In the genomic region with DNA sequence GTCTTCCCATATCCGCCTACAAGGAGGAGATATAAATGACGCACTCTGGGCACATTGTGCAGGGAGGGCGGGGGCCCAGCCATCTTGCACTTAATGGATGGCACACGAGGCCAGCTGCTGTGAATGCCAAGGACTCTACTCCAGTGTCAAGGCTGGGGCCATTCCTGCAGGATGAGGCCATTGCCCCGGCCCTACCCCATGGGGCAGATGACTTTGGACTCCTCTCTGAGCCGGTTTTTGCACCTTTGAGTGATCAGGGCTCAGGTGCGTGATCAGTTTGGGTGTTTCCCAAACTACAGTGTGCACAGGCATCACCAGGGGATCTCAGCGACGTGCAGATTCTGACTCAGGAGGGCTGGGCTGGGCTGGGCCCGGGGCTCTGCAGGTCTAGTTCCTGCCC, we compare ENCODE assay signal across 29 cellular contexts.
"Had no signal": no experiment of that assay in that cellular context is flagged by ENCODE, and none has a peak within 500 bp of the region (broad histone marks: within the 10 kb centered on the region; RNA-seq: fewer than 3 reads in every experiment).

No MANE protein-coding gene starts in this region.

- H3K4me1 Mint-ChIP-seq: nephron had no signal

- FAIRE-seq: small intestine, urothelium cell line had no signal

- ATAC-seq: heart right ventricle; left ventricle myocardium superior; lower lobe of right lung; naive thymus-derived CD8-positive, alpha-beta T cell; right cardiac atrium; upper lobe of right lung had no signal

- H2AFZ ChIP-seq: hepatocyte, neural progenitor cell had no signal

- H3K9me3 ChIP-seq: heart right ventricle, lower lobe of right lung, neutrophil, ovary, sigmoid colon, suprapubic skin, thoracic aorta, tibial artery, upper lobe of right lung had no signal

- H3K9ac ChIP-seq: neural progenitor cell had no signal

- H3K4me3 ChIP-seq: heart right ventricle, hepatocyte, lower lobe of right lung, neural progenitor cell, ovary, sigmoid colon, spleen, suprapubic skin, thoracic aorta, tibial artery, upper lobe of right lung had no signal

- H3K9me3 Mint-ChIP-seq: nephron, neural progenitor cell had no signal

- DNase-seq: heart right ventricle; islet precursor cell; left ventricle myocardium superior; lower lobe of right lung; mammary epithelial cell; mesenchymal stem cell; naive thymus-derived CD8-positive, alpha-beta T cell; occipital lobe; ovary; retina; sigmoid colon; small intestine; spleen; stimulated activated CD4-positive, alpha-beta T cell treated with anti-CD3 and anti-CD28 coated beads, Interleukin-4, amount 100 ng/mL, for 24 hours; stimulated activated naive CD4-positive, alpha-beta T cell; tibial artery; trophoblast cell; upper lobe of right lung had no signal

- H3K79me2 ChIP-seq: hepatocyte had no signal

- H3K27me3 ChIP-seq: hepatocyte, neural progenitor cell, ovary, spleen, suprapubic skin, tibial artery, upper lobe of right lung had no signal

- H3K27ac ChIP-seq: heart right ventricle, hepatocyte, lower lobe of right lung, neural progenitor cell, neutrophil, ovary, sigmoid colon, spleen, suprapubic skin, thoracic aorta, tibial artery, upper lobe of right lung had no signal

- H3K4me1 ChIP-seq: heart right ventricle, lower lobe of right lung, neural progenitor cell, sigmoid colon, tibial artery, upper lobe of right lung had no signal

- H3K36me3 ChIP-seq: neural progenitor cell, neutrophil, ovary, upper lobe of right lung had no signal

- H3K27me3 Mint-ChIP-seq: naive thymus-derived CD8-positive, alpha-beta T cell; stimulated activated naive CD8-positive, alpha-beta T cell treated with anti-CD3 and anti-CD28 coated beads, Interleukin-15, Interleukin-2, amounts not matched to agents 100 ng/mL and 50 ng/mL, for 24 hours had no signal

- H3K4me3 Mint-ChIP-seq: naive thymus-derived CD8-positive, alpha-beta T cell; nephron; neural progenitor cell; stimulated activated effector memory CD8-positive, alpha-beta T cell treated with anti-CD3 and anti-CD28 coated beads, Interleukin-12 subunit alpha, Interleukin-12 subunit beta, amount 100 ng/mL, for 72 hours; stimulated activated naive CD8-positive, alpha-beta T cell treated with anti-CD3 and anti-CD28 coated beads, Interleukin-15, Interleukin-2, amounts not matched to agents 100 ng/mL and 50 ng/mL, for 24 hours had no signal

- H3K4me2 ChIP-seq: hepatocyte, neural progenitor cell had no signal

- H3K27ac Mint-ChIP-seq: nephron; neural progenitor cell; progenitor cell of endocrine pancreas; stimulated activated effector memory CD8-positive, alpha-beta T cell treated with anti-CD3 and anti-CD28 coated beads, Interleukin-12 subunit alpha, Interleukin-12 subunit beta, amount 100 ng/mL, for 72 hours; stimulated activated naive CD8-positive, alpha-beta T cell treated with anti-CD3 and anti-CD28 coated beads, Interleukin-15, Interleukin-2, amounts not matched to agents 100 ng/mL and 50 ng/mL, for 24 hours had no signal

- H3K36me3 Mint-ChIP-seq: stimulated activated effector memory CD8-positive, alpha-beta T cell treated with anti-CD3 and anti-CD28 coated beads, Interleukin-12 subunit alpha, Interleukin-12 subunit beta, amount 100 ng/mL, for 72 hours had no signal
